ENCODE assay signal across 1 cellular context in the genomic region with DNA sequence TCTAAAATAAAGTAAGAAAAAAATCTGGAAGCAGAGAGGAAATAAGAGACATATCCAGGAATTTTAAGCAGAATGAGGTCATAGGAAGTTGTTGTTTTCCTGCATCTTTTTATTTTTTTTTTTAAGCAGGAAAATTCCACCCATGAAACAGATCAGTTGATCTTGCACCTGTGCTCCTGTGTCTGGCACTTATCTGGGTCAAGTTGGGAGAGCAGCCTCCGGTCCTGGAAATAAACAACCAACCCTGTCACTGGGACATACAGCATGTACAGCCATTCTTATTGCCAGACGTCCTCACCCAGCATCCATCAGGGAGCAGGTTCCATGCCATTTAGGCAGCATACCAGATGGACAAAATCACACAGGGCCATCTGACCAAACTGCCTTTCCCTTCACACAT.
TF ChIP-seq lines count a peak whose summit lies in the region.

No MANE protein-coding gene starts in this region.

TF ChIP-seq in HEK293T, 16 proteins besides CTCF, POLR2A, EP300 and RAD21 (continued from another document):
- TF ChIP-seq, protein P1, sequence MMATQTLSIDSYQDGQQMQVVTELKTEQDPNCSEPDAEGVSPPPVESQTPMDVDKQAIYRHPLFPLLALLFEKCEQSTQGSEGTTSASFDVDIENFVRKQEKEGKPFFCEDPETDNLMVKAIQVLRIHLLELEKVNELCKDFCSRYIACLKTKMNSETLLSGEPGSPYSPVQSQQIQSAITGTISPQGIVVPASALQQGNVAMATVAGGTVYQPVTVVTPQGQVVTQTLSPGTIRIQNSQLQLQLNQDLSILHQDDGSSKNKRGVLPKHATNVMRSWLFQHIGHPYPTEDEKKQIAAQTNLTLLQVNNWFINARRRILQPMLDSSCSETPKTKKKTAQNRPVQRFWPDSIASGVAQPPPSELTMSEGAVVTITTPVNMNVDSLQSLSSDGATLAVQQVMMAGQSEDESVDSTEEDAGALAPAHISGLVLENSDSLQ (IDR thresholded peaks at IDR 0.05) = no peak
- TF ChIP-seq NFRKB (IDR thresholded peaks at IDR 0.05) = no peak
